In the genomic region with DNA sequence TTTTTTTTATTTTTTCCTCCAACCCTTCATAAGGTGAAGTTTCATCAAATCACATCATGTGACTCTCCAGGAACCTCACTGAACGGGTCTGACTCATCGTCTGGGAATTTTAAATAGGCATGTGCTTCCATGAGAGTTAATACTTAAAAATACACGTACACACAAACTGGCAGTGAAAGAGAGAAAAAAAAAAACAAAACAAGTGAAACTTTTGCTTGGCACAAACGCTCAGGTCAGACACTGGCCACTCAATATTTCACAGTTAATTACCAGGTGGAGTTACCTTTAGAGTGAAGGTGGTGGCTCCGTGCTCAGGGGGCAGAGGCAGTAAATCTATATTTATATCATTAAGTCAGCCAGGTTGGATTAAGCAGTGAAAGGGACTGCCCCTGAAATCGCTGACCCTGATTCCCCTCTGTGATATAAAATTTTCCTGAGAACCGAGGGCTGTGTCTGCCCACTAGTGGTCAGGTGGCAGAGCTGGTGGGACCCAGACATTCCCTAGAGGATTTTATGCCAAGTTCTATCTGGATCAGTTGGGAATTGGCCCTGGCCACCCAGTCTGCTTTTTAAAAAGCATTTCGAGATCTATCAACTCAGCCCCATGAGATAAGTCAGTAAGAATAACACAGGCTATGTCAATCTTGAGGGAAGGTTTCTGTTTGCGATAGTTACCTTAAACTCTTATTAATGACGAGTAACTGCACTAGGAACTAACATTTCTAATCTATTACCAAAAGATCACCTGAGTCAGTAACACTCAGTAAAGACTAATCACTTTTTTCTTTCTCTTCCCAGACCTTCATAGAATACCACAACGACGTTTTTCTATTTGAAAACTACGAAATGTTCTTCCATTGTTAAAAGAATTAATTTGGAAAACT, we compare ENCODE assay signal across 8 cellular contexts.
DNase-seq lines count a peak whose midpoint lies in the region; ATAC-seq and TF ChIP-seq lines count a peak whose summit lies in the region.

No MANE protein-coding gene starts in this region.

- H3K27me3 ChIP-seq in Caco-2 (replicated peaks; ENCODE audit: control insufficient read depth, insufficient read depth, low read length) (no peaks in the 10 kb centered on the region), HUES64 (ENCODE audit: insufficient read depth, low read length) (no peaks in the 10 kb centered on the region)

- CTCF ChIA-PET in Caco-2 (lab: Charles Lee) = no interaction called here

- peak overlapping the region; percentile 70 for H3K4me3 Mint-ChIP-seq in Caco-2 (ENCODE audit: unreplicated experiment)

- H3K9me3 ChIP-seq in Caco-2 (no peaks in the 10 kb centered on the region; the same call in 1 of the 2 replicates), HUES64 (ENCODE audit: insufficient read depth, low read depth, low read length) (no peaks in the 10 kb centered on the region)

- H3K4me3 ChIP-seq in Caco-2 (ENCODE audit: low read depth, low read length) (no peak overlapping the region), HUES64 (ENCODE audit: low read length) (peak overlapping the region; percentile 13; the same call in 1 of the 2 replicates)

- H3K27ac Mint-ChIP-seq in Caco-2 (ENCODE audit: unreplicated experiment) = peak overlapping the region; percentile 89

- POLR2A ChIA-PET in Caco-2 (lab: Charles Lee) = no interaction called here

- H3K4me1 ChIP-seq in Caco-2 = peaks cover 32% of the 10 kb centered on the region
- peaks cover 24% of the 10 kb centered on the region for H3K4me1 ChIP-seq in HUES64 (ENCODE audit: insufficient read depth, low read length)

- DNase-seq in Caco-2 (peak; percentile 62 to 65), globus pallidus (ENCODE audit: low spot score) (peak; percentile 3), sciatic nerve (ENCODE audit: low spot score) (no peak), cerebellum (ENCODE audit: low spot score) (no peak)

- peaks cover 16% of the 10 kb centered on the region for H3K36me3 Mint-ChIP-seq in Caco-2 (ENCODE audit: insufficient read depth, unreplicated experiment)

- peaks cover 9% of the 10 kb centered on the region for H3K9me3 Mint-ChIP-seq in Caco-2 (ENCODE audit: unreplicated experiment)

- peak overlapping the region; percentile 77 for H3K27ac ChIP-seq in HUES64 (ENCODE audit: low read depth, low read length)

- TF ChIP-seq CTCF in Caco-2 (IDR thresholded peaks at IDR 0.05; ENCODE audit: insufficient read depth in 1 of 2, low read depth in 1 of 2, low read length in 1 of 2, severe bottlenecking in 1 of 2, unreplicated experiment in 1 of 2) = peak; percentile 64 to 67

- intact Hi-C loops in Caco-2 (cut with micrococcal nuclease; ENCODE audit: unreplicated experiment) (loop anchor here (1.0 to 5.0 kb wide), 7 partner anchors 53 to 1236 kb away; a partner anchor contains a TSS), sciatic nerve (cut with DNase I) (no loop called here)

- H3K36me3 ChIP-seq in Caco-2 (ENCODE audit: control insufficient read depth, insufficient read depth, low read length) (no peaks in the 10 kb centered on the region), HUES64 (ENCODE audit: insufficient read depth, low read length) (no peaks in the 10 kb centered on the region)

- peak overlapping the region; percentile 73 for H3K9ac ChIP-seq in HUES64 (ENCODE audit: low read depth, low read length)

- no peaks in the 10 kb centered on the region for H3K27me3 Mint-ChIP-seq in Caco-2 (ENCODE audit: insufficient read depth, unreplicated experiment)

- BruUV-seq in Caco-2 (replicated peaks; lab: Mats Ljungman, UMichigan) = TSS peak; percentile 30

- WGBS in HUES64 = 57% methylated on average over 11 of the region's 13 CpGs

- ATAC-seq in SK-N-SH treated with all-trans-retinoic acid at 6 μM for 48 hours = peak; percentile 92
- peak; percentile 72 for ATAC-seq in sciatic nerve
- ATAC-seq in activated CD4-positive, CD25-positive, alpha-beta regulatory T cell treated with anti-CD3 and anti-CD28 coated beads, Interleukin-2, amount 50 U/mL, for 24 hours = no peak
- ATAC-seq in HG02885 (IDR thresholded peaks at IDR 0.05; ENCODE audit: poor library complexity, unreplicated experiment) = no peak

- peaks cover 43% of the 10 kb centered on the region for H3K4me1 Mint-ChIP-seq in Caco-2 (ENCODE audit: low read depth, unreplicated experiment)

TF ChIP-seq in SK-N-SH treated with all-trans-retinoic acid at 6 μM for 48 hours, 23 proteins besides CTCF, POLR2A, EP300 and RAD21:
- TF ChIP-seq RARB (CRISPR knock-in tag; IDR thresholded peaks at IDR 0.05) (no peak), SNAI2 (CRISPR knock-in tag; IDR thresholded peaks at IDR 0.05) (no peak), TCF4 (CRISPR knock-in tag; IDR thresholded peaks at IDR 0.05; ENCODE audit: borderline replicate concordance) (no peak), ZFP30 (CRISPR knock-in tag; IDR thresholded peaks at IDR 0.05) (no peak), ZFP3 (CRISPR knock-in tag; IDR thresholded peaks at IDR 0.05) (no peak), ZNF8 (CRISPR knock-in tag; IDR thresholded peaks at IDR 0.05) (0 out of 2 replicates have a peak, but pooled peaks have one; percentile 39), OSR1 (CRISPR knock-in tag; IDR thresholded peaks at IDR 0.05) (no peak), TOX (CRISPR knock-in tag; IDR thresholded peaks at IDR 0.05; ENCODE audit: borderline replicate concordance) (no peak), CSDC2 (CRISPR knock-in tag; IDR thresholded peaks at IDR 0.05) (no peak), ISL1 (CRISPR knock-in tag; IDR thresholded peaks at IDR 0.05) (peak; percentile 76), GLIS3 (CRISPR knock-in tag; IDR thresholded peaks at IDR 0.05) (no peak), ZC3H10 (CRISPR knock-in tag; IDR thresholded peaks at IDR 0.05) (no peak)
- TF ChIP-seq, protein P1, sequence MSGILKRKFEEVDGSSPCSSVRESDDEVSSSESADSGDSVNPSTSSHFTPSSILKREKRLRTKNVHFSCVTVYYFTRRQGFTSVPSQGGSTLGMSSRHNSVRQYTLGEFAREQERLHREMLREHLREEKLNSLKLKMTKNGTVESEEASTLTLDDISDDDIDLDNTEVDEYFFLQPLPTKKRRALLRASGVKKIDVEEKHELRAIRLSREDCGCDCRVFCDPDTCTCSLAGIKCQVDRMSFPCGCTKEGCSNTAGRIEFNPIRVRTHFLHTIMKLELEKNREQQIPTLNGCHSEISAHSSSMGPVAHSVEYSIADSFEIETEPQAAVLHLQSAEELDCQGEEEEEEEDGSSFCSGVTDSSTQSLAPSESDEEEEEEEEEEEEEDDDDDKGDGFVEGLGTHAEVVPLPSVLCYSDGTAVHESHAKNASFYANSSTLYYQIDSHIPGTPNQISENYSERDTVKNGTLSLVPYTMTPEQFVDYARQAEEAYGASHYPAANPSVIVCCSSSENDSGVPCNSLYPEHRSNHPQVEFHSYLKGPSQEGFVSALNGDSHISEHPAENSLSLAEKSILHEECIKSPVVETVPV (CRISPR knock-in tag; IDR thresholded peaks at IDR 0.05) = no peak
- TF ChIP-seq, protein P2, sequence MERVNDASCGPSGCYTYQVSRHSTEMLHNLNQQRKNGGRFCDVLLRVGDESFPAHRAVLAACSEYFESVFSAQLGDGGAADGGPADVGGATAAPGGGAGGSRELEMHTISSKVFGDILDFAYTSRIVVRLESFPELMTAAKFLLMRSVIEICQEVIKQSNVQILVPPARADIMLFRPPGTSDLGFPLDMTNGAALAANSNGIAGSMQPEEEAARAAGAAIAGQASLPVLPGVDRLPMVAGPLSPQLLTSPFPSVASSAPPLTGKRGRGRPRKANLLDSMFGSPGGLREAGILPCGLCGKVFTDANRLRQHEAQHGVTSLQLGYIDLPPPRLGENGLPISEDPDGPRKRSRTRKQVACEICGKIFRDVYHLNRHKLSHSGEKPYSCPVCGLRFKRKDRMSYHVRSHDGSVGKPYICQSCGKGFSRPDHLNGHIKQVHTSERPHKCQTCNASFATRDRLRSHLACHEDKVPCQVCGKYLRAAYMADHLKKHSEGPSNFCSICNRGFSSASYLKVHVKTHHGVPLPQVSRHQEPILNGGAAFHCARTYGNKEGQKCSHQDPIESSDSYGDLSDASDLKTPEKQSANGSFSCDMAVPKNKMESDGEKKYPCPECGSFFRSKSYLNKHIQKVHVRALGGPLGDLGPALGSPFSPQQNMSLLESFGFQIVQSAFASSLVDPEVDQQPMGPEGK (CRISPR knock-in tag; IDR thresholded peaks at IDR 0.05; ENCODE audit: borderline replicate concordance) = no peak
- TF ChIP-seq, protein P3, sequence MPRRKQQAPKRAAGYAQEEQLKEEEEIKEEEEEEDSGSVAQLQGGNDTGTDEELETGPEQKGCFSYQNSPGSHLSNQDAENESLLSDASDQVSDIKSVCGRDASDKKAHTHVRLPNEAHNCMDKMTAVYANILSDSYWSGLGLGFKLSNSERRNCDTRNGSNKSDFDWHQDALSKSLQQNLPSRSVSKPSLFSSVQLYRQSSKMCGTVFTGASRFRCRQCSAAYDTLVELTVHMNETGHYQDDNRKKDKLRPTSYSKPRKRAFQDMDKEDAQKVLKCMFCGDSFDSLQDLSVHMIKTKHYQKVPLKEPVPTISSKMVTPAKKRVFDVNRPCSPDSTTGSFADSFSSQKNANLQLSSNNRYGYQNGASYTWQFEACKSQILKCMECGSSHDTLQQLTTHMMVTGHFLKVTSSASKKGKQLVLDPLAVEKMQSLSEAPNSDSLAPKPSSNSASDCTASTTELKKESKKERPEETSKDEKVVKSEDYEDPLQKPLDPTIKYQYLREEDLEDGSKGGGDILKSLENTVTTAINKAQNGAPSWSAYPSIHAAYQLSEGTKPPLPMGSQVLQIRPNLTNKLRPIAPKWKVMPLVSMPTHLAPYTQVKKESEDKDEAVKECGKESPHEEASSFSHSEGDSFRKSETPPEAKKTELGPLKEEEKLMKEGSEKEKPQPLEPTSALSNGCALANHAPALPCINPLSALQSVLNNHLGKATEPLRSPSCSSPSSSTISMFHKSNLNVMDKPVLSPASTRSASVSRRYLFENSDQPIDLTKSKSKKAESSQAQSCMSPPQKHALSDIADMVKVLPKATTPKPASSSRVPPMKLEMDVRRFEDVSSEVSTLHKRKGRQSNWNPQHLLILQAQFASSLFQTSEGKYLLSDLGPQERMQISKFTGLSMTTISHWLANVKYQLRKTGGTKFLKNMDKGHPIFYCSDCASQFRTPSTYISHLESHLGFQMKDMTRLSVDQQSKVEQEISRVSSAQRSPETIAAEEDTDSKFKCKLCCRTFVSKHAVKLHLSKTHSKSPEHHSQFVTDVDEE (CRISPR knock-in tag; IDR thresholded peaks at IDR 0.05) = no peak

Comparison
In these comparisons a context has a peak if more than half of its experiments do, and no peak if none do; other contexts are left out.
1. DNase-seq: peak in Caco-2 (2 of 2) and globus pallidus (single experiment); none in sciatic nerve (single experiment) and cerebellum (single experiment).
2. ATAC-seq: peak in SK-N-SH treated with all-trans-retinoic acid at 6 μM for 48 hours (single experiment) and sciatic nerve (single experiment); none in activated CD4-positive, CD25-positive, alpha-beta regulatory T cell treated with anti-CD3 and anti-CD28 coated beads, Interleukin-2, amount 50 U/mL, for 24 hours (0 of 2) and HG02885 (single experiment).